ENCODE assay signal across 1 cellular context in genomic region chr10:2885276-2885955, GRCh38.
TF ChIP-seq lines count a peak whose summit lies in the region.

No MANE protein-coding gene starts in this region.

TF ChIP-seq in IMR-90, 13 proteins besides CTCF, POLR2A, EP300 and RAD21 (continued from another document):
- TF ChIP-seq NFE2L2 (IDR thresholded peaks at IDR 0.05; ENCODE audit: low read depth, low read length) (no peak), MXI1 (IDR thresholded peaks at IDR 0.05; ENCODE audit: borderline replicate concordance, low read depth, low read length) (no peak), FOS (IDR thresholded peaks at IDR 0.05; ENCODE audit: low read depth, low read length) (no peak)
